1 cellular context compared by ENCODE assay signal in the genomic region with DNA sequence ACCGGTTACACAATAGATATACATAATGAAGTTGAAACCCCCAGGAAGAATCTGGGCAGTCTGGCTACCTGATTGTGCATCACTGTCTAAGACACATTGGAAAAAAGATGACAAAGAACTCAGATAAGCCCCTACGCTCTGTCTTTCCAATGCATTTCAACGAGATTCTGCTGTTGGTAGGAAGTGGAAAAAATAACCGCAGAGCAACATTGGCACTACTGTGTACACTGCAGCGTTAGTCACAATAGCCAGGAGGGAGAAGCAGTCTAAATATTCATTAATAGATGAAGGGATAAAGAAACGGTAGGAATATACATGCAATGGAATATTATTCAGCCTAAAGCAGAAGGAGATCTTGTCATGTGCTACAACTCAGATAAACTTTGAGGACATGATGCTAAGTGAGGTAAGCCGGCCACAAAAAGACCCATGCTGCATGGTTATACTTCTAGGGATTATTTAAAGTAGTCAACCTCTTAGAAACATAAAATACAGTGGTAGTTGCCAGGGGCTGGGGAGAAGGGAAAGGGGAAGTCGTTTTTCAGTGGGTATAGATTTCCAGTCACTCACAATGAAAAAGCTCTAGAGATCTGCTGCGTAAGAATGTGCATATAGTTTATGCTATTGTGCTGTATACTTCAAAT.
TF ChIP-seq lines count a peak whose summit lies in the region.

No MANE protein-coding gene starts in this region.

TF ChIP-seq in WTC11, 78 proteins besides CTCF, POLR2A, EP300 and RAD21 (continued from another document):
- TF ChIP-seq, protein P1, sequence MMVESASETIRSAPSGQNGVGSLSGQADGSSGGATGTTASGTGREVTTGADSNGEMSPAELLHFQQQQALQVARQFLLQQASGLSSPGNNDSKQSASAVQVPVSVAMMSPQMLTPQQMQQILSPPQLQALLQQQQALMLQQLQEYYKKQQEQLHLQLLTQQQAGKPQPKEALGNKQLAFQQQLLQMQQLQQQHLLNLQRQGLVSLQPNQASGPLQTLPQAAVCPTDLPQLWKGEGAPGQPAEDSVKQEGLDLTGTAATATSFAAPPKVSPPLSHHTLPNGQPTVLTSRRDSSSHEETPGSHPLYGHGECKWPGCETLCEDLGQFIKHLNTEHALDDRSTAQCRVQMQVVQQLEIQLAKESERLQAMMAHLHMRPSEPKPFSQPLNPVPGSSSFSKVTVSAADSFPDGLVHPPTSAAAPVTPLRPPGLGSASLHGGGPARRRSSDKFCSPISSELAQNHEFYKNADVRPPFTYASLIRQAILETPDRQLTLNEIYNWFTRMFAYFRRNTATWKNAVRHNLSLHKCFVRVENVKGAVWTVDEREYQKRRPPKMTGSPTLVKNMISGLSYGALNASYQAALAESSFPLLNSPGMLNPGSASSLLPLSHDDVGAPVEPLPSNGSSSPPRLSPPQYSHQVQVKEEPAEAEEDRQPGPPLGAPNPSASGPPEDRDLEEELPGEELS (CRISPR knock-in tag; IDR thresholded peaks at IDR 0.05) = no peak
- TF ChIP-seq GABPB1 (CRISPR knock-in tag; IDR thresholded peaks at IDR 0.05) (no peak), TEAD4 (CRISPR knock-in tag; IDR thresholded peaks at IDR 0.05) (no peak)
- TF ChIP-seq, protein P2, sequence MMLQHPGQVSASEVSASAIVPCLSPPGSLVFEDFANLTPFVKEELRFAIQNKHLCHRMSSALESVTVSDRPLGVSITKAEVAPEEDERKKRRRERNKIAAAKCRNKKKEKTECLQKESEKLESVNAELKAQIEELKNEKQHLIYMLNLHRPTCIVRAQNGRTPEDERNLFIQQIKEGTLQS (CRISPR knock-in tag; conservative IDR thresholded peaks at IDR 0.05) = no peak
